ENCODE assay signal across 1 cellular context in genomic region chr11:129695543-129696308, GRCh38.
TF ChIP-seq lines count a peak whose summit lies in the region.

No MANE protein-coding gene starts in this region.

TF ChIP-seq in HepG2, 621 proteins besides CTCF, POLR2A, EP300 and RAD21 (continued from another document):
- TF ChIP-seq TFDP2 (CRISPR knock-in tag; IDR thresholded peaks at IDR 0.05), result peak; percentile 80
- no peak for TF ChIP-seq ZNF382 (CRISPR knock-in tag; IDR thresholded peaks at IDR 0.05; ENCODE audit: borderline replicate concordance)
- 0 out of 2 replicates have a peak, but pooled peaks have one; percentile 58 for TF ChIP-seq BCL3 (CRISPR knock-in tag; IDR thresholded peaks at IDR 0.05)
- peak; percentile 14; the same call in 1 of the 2 replicates for TF ChIP-seq RXRB (CRISPR knock-in tag; IDR thresholded peaks at IDR 0.05; ENCODE audit: borderline replicate concordance)
- 0 out of 2 replicates have a peak, but pooled peaks have one; percentile 23 for TF ChIP-seq GATAD2A (CRISPR knock-in tag; IDR thresholded peaks at IDR 0.05)
- TF ChIP-seq ZNF609 (CRISPR knock-in tag; IDR thresholded peaks at IDR 0.05; ENCODE audit: borderline replicate concordance), result no peak
- TF ChIP-seq ZFP90 (CRISPR knock-in tag; IDR thresholded peaks at IDR 0.05; ENCODE audit: borderline replicate concordance), result peak; percentile 53; the same call in 1 of the 2 replicates
- TF ChIP-seq ZNF354B (CRISPR knock-in tag; IDR thresholded peaks at IDR 0.05), result no peak
- no peak for TF ChIP-seq BORCS8-MEF2B (CRISPR knock-in tag; IDR thresholded peaks at IDR 0.05)
- TF ChIP-seq GZF1 (CRISPR knock-in tag; IDR thresholded peaks at IDR 0.05), result no peak
- TF ChIP-seq HDAC1 (CRISPR knock-in tag; IDR thresholded peaks at IDR 0.05), result no peak
- TF ChIP-seq YY1 (IDR thresholded peaks at IDR 0.05; ENCODE audit: insufficient read depth, insufficient replicate concordance, low read depth, low read length), result peak; percentile 17
- TF ChIP-seq NR2F6 (IDR thresholded peaks at IDR 0.05), result peak; percentile 41; the same call in 1 of the 2 replicates
- TF ChIP-seq NR2F6 (CRISPR knock-in tag; IDR thresholded peaks at IDR 0.05), result 0 out of 2 replicates have a peak, but pooled peaks have one; percentile 16
- no peak for TF ChIP-seq ZNF891 (CRISPR knock-in tag; IDR thresholded peaks at IDR 0.05)
- TF ChIP-seq AHR (CRISPR knock-in tag; IDR thresholded peaks at IDR 0.05), result no peak
- TF ChIP-seq ZNF777 (CRISPR knock-in tag; IDR thresholded peaks at IDR 0.05), result peak; percentile 40; the same call in 1 of the 2 replicates
- no peak for TF ChIP-seq NFIC (IDR thresholded peaks at IDR 0.05; ENCODE audit: low read length)
- peak; percentile 15 for TF ChIP-seq HNRNPLL (IDR thresholded peaks at IDR 0.05; ENCODE audit: low read depth, low read length, poor library complexity, severe bottlenecking)
- TF ChIP-seq GABPB1 (CRISPR knock-in tag; IDR thresholded peaks at IDR 0.05), result peak; percentile 65; the same call in 1 of the 2 replicates
- TF ChIP-seq ZFX (CRISPR knock-in tag; IDR thresholded peaks at IDR 0.05; ENCODE audit: low read depth), result 0 out of 2 replicates have a peak, but pooled peaks have one; percentile 28
- TF ChIP-seq CREBL2 (CRISPR knock-in tag; IDR thresholded peaks at IDR 0.05; ENCODE audit: borderline replicate concordance), result no peak
- no peak for TF ChIP-seq DNMT1 (CRISPR knock-in tag; IDR thresholded peaks at IDR 0.05)
- TF ChIP-seq NFYC (CRISPR knock-in tag; IDR thresholded peaks at IDR 0.05), result no peak
- TF ChIP-seq ZMAT5 (CRISPR knock-in tag; IDR thresholded peaks at IDR 0.05; ENCODE audit: borderline replicate concordance, low read depth), result no peak
- TF ChIP-seq MXI1 (IDR thresholded peaks at IDR 0.05; ENCODE audit: borderline replicate concordance, low read depth, low read length), result no peak
- no peak for TF ChIP-seq ZNF292 (CRISPR knock-in tag; IDR thresholded peaks at IDR 0.05; ENCODE audit: borderline replicate concordance, low read depth)
- no peak for TF ChIP-seq SP4 (CRISPR knock-in tag; IDR thresholded peaks at IDR 0.05)
